ENCODE assay signal across 8 cellular contexts in genomic region chr7:151782598-151783448, GRCh38.
DNase-seq lines count a peak whose midpoint lies in the region; ATAC-seq and TF ChIP-seq lines count a peak whose summit lies in the region.

No MANE protein-coding gene starts in this region.

- H3K4me1 ChIP-seq in PC-3 (ENCODE audit: insufficient read depth, low read length) (no peaks in the 10 kb centered on the region), neuron (ENCODE audit: insufficient read depth, low read length) (no peaks in the 10 kb centered on the region), subcutaneous abdominal adipose tissue (ENCODE audit: control insufficient read depth in 5 of 5, insufficient read depth in 5 of 5, low read length in 5 of 5) (peaks cover 0 to 10% (median 7%) of the 10 kb centered on the region in 5 donors)

- no peaks in the 10 kb centered on the region for H4K20me1 ChIP-seq in PC-3 (ENCODE audit: low read length)

- H3K36me3 Mint-ChIP-seq in activated T-helper 1 cell treated with anti-CD3 and anti-CD28 coated beads, Interleukin-12 subunit alpha, Interleukin-12 subunit beta, Interleukin-2, Interleukin-4 antibody, amounts not matched to agents 30 ng/mL and 10 ng/mL and 1 ng/mL, durations not matched to agents 14 hours and 24 hours and 36 hours (ENCODE audit: low read depth): no peaks in the 10 kb centered on the region

- TF ChIP-seq CTCF in PC-3 (conservative IDR thresholded peaks at IDR 0.05; ENCODE audit: low read depth, low read length): peak; percentile 94
- TF ChIP-seq CTCF in fibroblast of the aortic adventitia (IDR thresholded peaks at IDR 0.05; ENCODE audit: insufficient read depth, low read length): peak; percentile 84

- peaks cover 5% of the 10 kb centered on the region for H3K4me1 Mint-ChIP-seq in activated T-helper 1 cell treated with anti-CD3 and anti-CD28 coated beads, Interleukin-12 subunit alpha, Interleukin-12 subunit beta, Interleukin-2, Interleukin-4 antibody, amounts not matched to agents 30 ng/mL and 10 ng/mL and 1 ng/mL, durations not matched to agents 14 hours and 24 hours and 36 hours (ENCODE audit: low read depth)

- H2AFZ ChIP-seq in PC-3 (ENCODE audit: low read length) (peak overlapping the region; percentile 84), neuron (ENCODE audit: low read depth, low read length) (peak overlapping the region; percentile 0)

- CTCF ChIA-PET in PC-3 (lab: Charles Lee): interaction anchor here (0.6 to 1.7 kb wide), 13 partner anchors 14 to 163 kb away, joined by 3 to 6 read pairs (median 4); partner anchors contain the start of gene PRKAG2

- H3K9me3 Mint-ChIP-seq in activated T-helper 1 cell treated with anti-CD3 and anti-CD28 coated beads, Interleukin-12 subunit alpha, Interleukin-12 subunit beta, Interleukin-2, Interleukin-4 antibody, amounts not matched to agents 30 ng/mL and 10 ng/mL and 1 ng/mL, durations not matched to agents 14 hours and 24 hours and 36 hours: no peaks in the 10 kb centered on the region

- no TSS peak for BruUV-seq in PC-3 (replicated peaks; lab: Mats Ljungman, UMichigan)

- no peaks in the 10 kb centered on the region for H3K9me2 ChIP-seq in PC-3 (replicated peaks; ENCODE audit: low read length)

- ATAC-seq in GM18909 (IDR thresholded peaks at IDR 0.05; ENCODE audit: poor library complexity, unreplicated experiment) (peak; percentile 87), HG03135 (IDR thresholded peaks at IDR 0.05; ENCODE audit: unreplicated experiment) (peak; percentile 93), PC-3 (peak; percentile 96)

- peak overlapping the region; percentile 49 for H3K4me3 ChIP-seq in PC-3 (ENCODE audit: low read length)
- H3K4me3 ChIP-seq in fibroblast of the aortic adventitia (ENCODE audit: low read depth, low read length): peak overlapping the region; percentile 50
- H3K4me3 ChIP-seq in neuron (ENCODE audit: low read length): no peak overlapping the region
- H3K4me3 ChIP-seq in subcutaneous abdominal adipose tissue (ENCODE audit: low read depth in 1 of 5, low read length in 5 of 5): peak overlapping the region in 4 of 5 donors; percentile 36 to 52 (median 40)

- POLR2A ChIA-PET in PC-3 (lab: Charles Lee; ENCODE audit: unreplicated experiment): no interaction called here

- peak overlapping the region; percentile 29 for H3K27ac Mint-ChIP-seq in activated T-helper 1 cell treated with anti-CD3 and anti-CD28 coated beads, Interleukin-12 subunit alpha, Interleukin-12 subunit beta, Interleukin-2, Interleukin-4 antibody, amounts not matched to agents 30 ng/mL and 10 ng/mL and 1 ng/mL, durations not matched to agents 14 hours and 24 hours and 36 hours

- H3K27me3 ChIP-seq in PC-3 (ENCODE audit: low read length) (no peaks in the 10 kb centered on the region), neuron (ENCODE audit: insufficient read depth, low read length) (peaks cover 16% of the 10 kb centered on the region), subcutaneous abdominal adipose tissue (ENCODE audit: control insufficient read depth in 5 of 5, insufficient read depth in 4 of 5, low read length in 5 of 5) (no peaks in the 10 kb centered on the region)

- H3K27ac ChIP-seq in PC-3 (ENCODE audit: low read length): no peak overlapping the region
- H3K27ac ChIP-seq in subcutaneous abdominal adipose tissue (ENCODE audit: low read depth, low read length): no peak overlapping the region

- H3F3A ChIP-seq in PC-3 (ENCODE audit: low read length, unreplicated experiment): no peaks in the 10 kb centered on the region

- H3K9ac ChIP-seq in PC-3 (ENCODE audit: low read length) (peak overlapping the region; percentile 27; the same call in 1 of the 2 replicates), subcutaneous abdominal adipose tissue (ENCODE audit: low read length in 5 of 5) (peak overlapping the region in 3 of 5 donors; percentile 31 to 57 (median 53))

- H3K79me2 ChIP-seq in PC-3 (ENCODE audit: low read length): no peaks in the 10 kb centered on the region

- peak overlapping the region; percentile 85 for H3K4me2 ChIP-seq in PC-3 (ENCODE audit: low read length)

- DNase-seq in AG08395 (ENCODE audit: low spot score) (peak; percentile 80), PC-3 (peak; percentile 60), fibroblast of the aortic adventitia (ENCODE audit: low read depth) (peak; percentile 37)
- peak; percentile 41 for DNase-seq in activated T-helper 1 cell treated with anti-CD3 and anti-CD28 coated beads, Interleukin-12 subunit alpha, Interleukin-12 subunit beta, Interleukin-2, Interleukin-4 antibody, amounts not matched to agents 30 ng/mL and 10 ng/mL and 1 ng/mL, durations not matched to agents 14 hours and 24 hours and 36 hours (ENCODE audit: low spot score)

- H3K36me3 ChIP-seq in PC-3 (ENCODE audit: low read depth, low read length): no peaks in the 10 kb centered on the region
- H3K36me3 ChIP-seq in neuron (ENCODE audit: insufficient read depth, low read length): no peaks in the 10 kb centered on the region
- H3K36me3 ChIP-seq in subcutaneous abdominal adipose tissue (ENCODE audit: control insufficient read depth in 5 of 5, insufficient read depth in 5 of 5, low read length in 5 of 5): peaks cover 0 to 42% (median 27%) of the 10 kb centered on the region in 5 donors

- H3K27me3 Mint-ChIP-seq in activated T-helper 1 cell treated with anti-CD3 and anti-CD28 coated beads, Interleukin-12 subunit alpha, Interleukin-12 subunit beta, Interleukin-2, Interleukin-4 antibody, amounts not matched to agents 30 ng/mL and 10 ng/mL and 1 ng/mL, durations not matched to agents 14 hours and 24 hours and 36 hours (ENCODE audit: insufficient read depth): peaks cover 8% of the 10 kb centered on the region

- H3K4me3 Mint-ChIP-seq in activated T-helper 1 cell treated with anti-CD3 and anti-CD28 coated beads, Interleukin-12 subunit alpha, Interleukin-12 subunit beta, Interleukin-2, Interleukin-4 antibody, amounts not matched to agents 30 ng/mL and 10 ng/mL and 1 ng/mL, durations not matched to agents 14 hours and 24 hours and 36 hours: peak overlapping the region; percentile 56

- H3K9me3 ChIP-seq in PC-3 (ENCODE audit: low read length) (no peaks in the 10 kb centered on the region), neuron (ENCODE audit: low read length) (peaks cover 8% of the 10 kb centered on the region), subcutaneous abdominal adipose tissue (ENCODE audit: control insufficient read depth in 5 of 5, low read length in 5 of 5) (no peaks in the 10 kb centered on the region)

- intact Hi-C loops in PC-3 (cut with micrococcal nuclease): loop anchor here (1.0 to 5.0 kb wide), 4 partner anchors 74 to 364 kb away; no protein-coding TSS in a partner anchor
- intact Hi-C loops in activated T-helper 1 cell treated with anti-CD3 and anti-CD28 coated beads, Interleukin-12 subunit alpha, Interleukin-12 subunit beta, Interleukin-2, Interleukin-4 antibody, amounts not matched to agents 30 ng/mL and 10 ng/mL and 1 ng/mL, durations not matched to agents 14 hours and 24 hours and 36 hours (cut with micrococcal nuclease): loop anchor here (1.0 to 5.0 kb wide), 3 partner anchors 94 to 244 kb away; partner anchors contain the start of genes GALNT11 and PRKAG2
